In the genomic region with DNA sequence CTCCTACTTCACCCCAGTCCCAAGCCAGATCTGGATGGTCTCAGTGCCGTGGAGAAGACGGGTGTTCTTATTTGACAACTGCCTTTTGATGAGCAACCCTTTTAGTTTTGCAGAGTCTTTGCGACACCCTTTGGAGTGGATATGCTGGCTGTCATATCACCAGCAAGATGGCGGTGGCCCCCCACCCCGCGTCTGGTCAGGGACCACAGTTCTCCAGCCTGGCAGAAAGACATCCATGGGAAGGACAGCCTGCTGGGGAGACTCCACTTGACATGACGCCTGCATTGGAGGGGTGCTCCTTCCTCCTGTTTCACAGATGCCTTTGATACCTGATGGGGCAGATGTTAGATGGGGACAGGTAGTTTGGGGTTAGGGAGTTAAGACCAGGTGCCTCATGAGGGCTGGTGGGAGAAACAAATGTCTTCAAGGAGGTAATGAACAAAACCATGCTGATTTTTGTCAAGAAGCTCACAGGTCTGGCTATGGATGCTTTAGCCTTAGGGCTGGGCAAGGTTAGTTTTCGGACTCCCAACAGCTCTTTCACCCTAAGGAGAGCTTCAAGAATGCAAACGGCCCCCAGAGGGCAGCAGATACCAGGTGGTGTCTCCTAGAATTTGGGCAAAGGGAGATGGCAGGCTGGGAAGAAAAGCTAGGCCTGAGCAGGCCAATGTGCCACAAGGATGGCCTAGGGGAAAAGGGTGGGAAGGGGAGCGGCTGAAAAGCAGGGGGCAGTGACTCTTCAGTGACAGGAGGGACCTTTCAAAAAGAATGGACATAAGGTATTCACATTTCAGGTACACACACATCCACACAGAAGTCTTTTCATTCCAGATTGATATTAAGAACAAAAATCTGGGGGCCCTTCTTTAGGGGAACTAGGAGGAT, we compare ENCODE assay signal across 8 cellular contexts.
DNase-seq lines count a peak whose midpoint lies in the region; ATAC-seq and TF ChIP-seq lines count a peak whose summit lies in the region.

No MANE protein-coding gene starts in this region.

- intact Hi-C loops in spleen (cut with DNase I; ENCODE audit: low total_unique reads) = loop anchor here (10.0 kb wide), 1 partner anchor 386 kb away; no protein-coding TSS in a partner anchor

- TF ChIP-seq CTCF in cardiac muscle cell (IDR thresholded peaks at IDR 0.05; ENCODE audit: low read depth, low read length) (peak; percentile 49), spleen (IDR thresholded peaks at IDR 0.05 in 8 of 11, conservative IDR thresholded peaks at IDR 0.05 in 3 of 11) (peak in 9 of 11 experiments; percentile 9 to 55 (median 38))

- 87 to 89% (median 87%) methylated on average over 10 of the region's 10 CpGs for WGBS in spleen, 5 donors

- H3K4me3 ChIP-seq in cardiac muscle cell (no peak overlapping the region), spleen (no peak overlapping the region)

- DNase-seq in NCI-H345 (lab: John Stamatoyannopoulos, UW) (peak; percentile 22), NCI-H345 treated with DMSO at 0.1 percent for 48 hours (lab: John Stamatoyannopoulos, UW; ENCODE audit: unreplicated experiment) (no peak), NCI-H1694 treated with DMSO at 0.1 percent for 48 hours (lab: John Stamatoyannopoulos, UW) (peak; percentile 11), activated T-cell treated with anti-CD3 and anti-CD28 coated beads for 4 hours (peak; percentile 24), cardiac muscle cell (ENCODE audit: low read depth in 1 of 2, low spot score in 1 of 2) (peak; percentile 48 to 55), spleen (no peak)

- TF ChIP-seq POLR2A in spleen (IDR thresholded peaks at IDR 0.05) = no peak

- ATAC-seq in HG03280 (IDR thresholded peaks at IDR 0.05; ENCODE audit: unreplicated experiment) (no peak), GM18867 (IDR thresholded peaks at IDR 0.05; ENCODE audit: unreplicated experiment) (no peak)

- no peaks in the 10 kb centered on the region for H3K9me3 ChIP-seq in cardiac muscle cell (ENCODE audit: low read depth)
- H3K9me3 ChIP-seq in spleen = no peaks in the 10 kb centered on the region

- H3K27ac ChIP-seq in cardiac muscle cell (no peak overlapping the region), spleen (no peak overlapping the region)

- H3K4me1 ChIP-seq in cardiac muscle cell (ENCODE audit: low read depth) = no peaks in the 10 kb centered on the region
- peaks cover 0 to 3% (median 0%) of the 10 kb centered on the region in 6 donors for H3K4me1 ChIP-seq in spleen

- H3K27me3 ChIP-seq in cardiac muscle cell (no peaks in the 10 kb centered on the region), spleen (replicated peaks in 1 of 7) (no peaks in the 10 kb centered on the region)

- H3K36me3 ChIP-seq in cardiac muscle cell (peaks cover 59% of the 10 kb centered on the region), spleen (peaks cover 2 to 100% (median 55%) of the 10 kb centered on the region in 6 donors)

Comparison
In these comparisons a context has a peak if more than half of its experiments do, and no peak if none do; other contexts are left out.
1. DNase-seq: peak in NCI-H345 (single experiment), NCI-H1694 treated with DMSO at 0.1 percent for 48 hours (single experiment), activated T-cell treated with anti-CD3 and anti-CD28 coated beads for 4 hours (single experiment) and cardiac muscle cell (2 of 2); none in NCI-H345 treated with DMSO at 0.1 percent for 48 hours (single experiment) and spleen (single experiment).